ENCODE assay signal across 18 cellular contexts in the genomic region with DNA sequence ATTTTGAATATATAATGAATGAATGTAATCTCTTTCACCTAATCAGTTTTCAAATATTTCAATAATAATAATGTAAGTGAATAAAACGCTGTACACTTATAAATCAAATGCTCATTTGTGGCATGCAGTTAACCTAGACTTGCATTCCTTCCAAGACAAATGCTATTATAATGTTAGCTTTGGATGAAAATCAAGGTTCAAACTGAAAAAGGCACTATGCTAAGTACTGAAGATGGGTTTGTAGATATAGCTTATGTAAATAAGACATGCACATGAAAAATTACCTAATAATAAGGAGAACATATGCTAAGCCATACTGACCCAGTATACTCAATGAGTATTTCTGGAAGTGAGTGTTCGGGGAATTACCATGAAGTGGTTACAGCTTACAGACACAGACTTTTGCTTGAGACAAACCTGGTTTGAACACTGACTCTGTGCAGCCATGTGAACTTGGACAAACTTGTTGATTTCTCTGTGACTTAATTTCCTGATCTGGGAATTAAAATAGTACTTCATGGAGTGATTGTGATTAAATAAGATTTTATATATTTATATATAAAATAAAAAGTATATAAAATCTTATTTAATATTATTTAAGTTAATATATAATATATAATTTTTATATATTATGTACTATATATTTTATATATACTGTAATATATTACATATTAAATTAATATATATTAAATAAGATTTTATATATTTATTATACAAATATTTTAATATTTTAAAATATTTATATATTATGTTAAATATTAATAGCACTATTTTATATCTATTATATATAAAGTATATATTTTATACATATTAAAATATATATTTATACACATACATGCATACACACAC.
A peak's percentile ranks its signal among the peaks of the same experiment; 100 is the strongest.
DNase-seq lines count a peak whose midpoint lies in the region; ATAC-seq, FAIRE-seq and TF ChIP-seq lines count a peak whose summit lies in the region.
"Had no signal": no experiment of that assay in that cellular context is flagged by ENCODE, and none has a peak within 500 bp of the region (broad histone marks: within the 10 kb centered on the region; RNA-seq: fewer than 3 reads in every experiment).

No MANE protein-coding gene starts in this region.

- no peaks in the 10 kb centered on the region for H3K79me2 ChIP-seq in GM23338 (replicated peaks; ENCODE audit: insufficient read depth)

- H3K27me3 Mint-ChIP-seq in T-helper 17 cell (no peaks in the 10 kb centered on the region), GM23338 (ENCODE audit: insufficient read depth, low read depth, poor library complexity) (peaks cover 2% of the 10 kb centered on the region)
- H3K27me3 Mint-ChIP-seq in CD8-positive, alpha-beta memory T cell = no peaks in the 10 kb centered on the region
- H3K27me3 Mint-ChIP-seq: CD4-positive, CD25-positive, alpha-beta regulatory T cell had no signal

- no peak overlapping the region for H3K4me3 Mint-ChIP-seq in T-helper 17 cell
- H3K4me3 Mint-ChIP-seq in GM23338 = no peak overlapping the region
- no peak overlapping the region for H3K4me3 Mint-ChIP-seq in CD8-positive, alpha-beta memory T cell
- H3K4me3 Mint-ChIP-seq: CD4-positive, CD25-positive, alpha-beta regulatory T cell had no signal

- no peak overlapping the region for H2AFZ ChIP-seq in GM23338

- H3K9ac ChIP-seq in kidney (ENCODE audit: low read length in 2 of 2) = no peak overlapping the region

- no peaks in the 10 kb centered on the region for H3K9me3 ChIP-seq in kidney (ENCODE audit: control insufficient read depth in 1 of 2, low read length in 2 of 2)
- H3K9me3 ChIP-seq in T-helper 17 cell (ENCODE audit: control insufficient read depth, low read length, poor library complexity, severe bottlenecking) = no peaks in the 10 kb centered on the region
- no peaks in the 10 kb centered on the region for H3K9me3 ChIP-seq in CD8-positive, alpha-beta memory T cell (ENCODE audit: low read length)
- H3K9me3 ChIP-seq: Peyer's patch had no signal

- no peaks in the 10 kb centered on the region for H3F3A ChIP-seq in GM23338 (replicated peaks; ENCODE audit: low read depth)

- FAIRE-seq in TTC549 (lab: Jason Lieb, UNC) (peak; percentile 98), kidney (lab: Jason Lieb, UNC) (peak; percentile 97)

- POLR2A ChIA-PET in CD8-positive, alpha-beta memory T cell (lab: Charles Lee) = no interaction called here

- ATAC-seq in GM18502 (IDR thresholded peaks at IDR 0.05; ENCODE audit: poor library complexity, unreplicated experiment) (peak; percentile 52), HG02884 (IDR thresholded peaks at IDR 0.05; ENCODE audit: unreplicated experiment) (peak; percentile 48), T-helper 17 cell (no peak), GM23338 (no peak), GM21360 (IDR thresholded peaks at IDR 0.05; ENCODE audit: unreplicated experiment) (no peak)

- H3K27ac Mint-ChIP-seq in T-helper 17 cell (no peak overlapping the region), GM23338 (no peak overlapping the region)
- H3K27ac Mint-ChIP-seq in CD8-positive, alpha-beta memory T cell = no peak overlapping the region
- H3K27ac Mint-ChIP-seq: CD4-positive, CD25-positive, alpha-beta regulatory T cell had no signal

- H3K4me2 ChIP-seq in GM23338 = no peak overlapping the region

- DNase-seq in kidney (no peak), T-helper 17 cell (no peak), GM23338 (ENCODE audit: low spot score) (no peak)
- DNase-seq in CD8-positive, alpha-beta memory T cell = no peak
- DNase-seq: CD4-positive, CD25-positive, alpha-beta regulatory T cell; H7; KBM-7; NCI-H1436 treated with DMSO at 0.1 percent for 48 hours; NCI-H2081; NCI-H510A; NCI-H82; Peyer's patch; Right ventricle myocardium superior had no signal

- H3K9me2 ChIP-seq in GM23338 (ENCODE audit: insufficient read depth) = peaks cover 16% of the 10 kb centered on the region

- intact Hi-C loops in kidney (cut with DNase I) = no loop called here

- CTCF ChIA-PET in CD8-positive, alpha-beta memory T cell (lab: Charles Lee) = no interaction called here

- no peaks in the 10 kb centered on the region for H3K36me3 ChIP-seq in kidney (ENCODE audit: control insufficient read depth in 1 of 2, insufficient read depth in 2 of 2, low read length in 2 of 2)
- H3K36me3 ChIP-seq in GM23338 (ENCODE audit: insufficient read depth) = no peaks in the 10 kb centered on the region
- no peaks in the 10 kb centered on the region for H3K36me3 ChIP-seq in CD8-positive, alpha-beta memory T cell (ENCODE audit: insufficient read depth, low read length)
- H3K36me3 ChIP-seq: Peyer's patch had no signal

- H4K20me1 ChIP-seq in GM23338 (replicated peaks; ENCODE audit: insufficient read depth) = no peaks in the 10 kb centered on the region

- no peaks in the 10 kb centered on the region for H3K36me3 Mint-ChIP-seq in T-helper 17 cell (ENCODE audit: low read depth)
- no peaks in the 10 kb centered on the region for H3K36me3 Mint-ChIP-seq in GM23338 (ENCODE audit: low read depth)
- no peaks in the 10 kb centered on the region for H3K36me3 Mint-ChIP-seq in CD8-positive, alpha-beta memory T cell
- H3K36me3 Mint-ChIP-seq: CD4-positive, CD25-positive, alpha-beta regulatory T cell had no signal

- TF ChIP-seq CTCF in kidney (IDR thresholded peaks at IDR 0.05; ENCODE audit: borderline replicate concordance, extremely low read depth, insufficient read depth) = no peak
- TF ChIP-seq CTCF in GM23338 (conservative IDR thresholded peaks at IDR 0.05; ENCODE audit: low read depth in 2 of 2) = no peak

- H3K4me1 ChIP-seq in kidney (ENCODE audit: control insufficient read depth in 1 of 2, insufficient read depth in 1 of 2, low read depth in 1 of 2, low read length in 2 of 2) = no peaks in the 10 kb centered on the region
- no peaks in the 10 kb centered on the region for H3K4me1 ChIP-seq in GM23338 (ENCODE audit: insufficient read depth)
- no peaks in the 10 kb centered on the region for H3K4me1 ChIP-seq in CD8-positive, alpha-beta memory T cell (ENCODE audit: insufficient read depth, low read length)
- H3K4me1 ChIP-seq: Peyer's patch had no signal

- no peaks in the 10 kb centered on the region for H3K27me3 ChIP-seq in GM23338 (ENCODE audit: insufficient read depth)
- no peaks in the 10 kb centered on the region for H3K27me3 ChIP-seq in CD8-positive, alpha-beta memory T cell (ENCODE audit: insufficient read depth, low read length, poor library complexity, severe bottlenecking)
- H3K27me3 ChIP-seq: Peyer's patch had no signal

- H3K4me3 ChIP-seq in kidney (ENCODE audit: low read length in 2 of 2) (no peak overlapping the region), GM23338 (no peak overlapping the region)
- H3K4me3 ChIP-seq in CD8-positive, alpha-beta memory T cell (ENCODE audit: low read length) = no peak overlapping the region
- H3K4me3 ChIP-seq: Peyer's patch, SK-N-MC had no signal

- no peak overlapping the region for H3K27ac ChIP-seq in kidney (ENCODE audit: low read depth in 2 of 2, low read length in 2 of 2)
- no peak overlapping the region for H3K27ac ChIP-seq in GM23338 (ENCODE audit: low read depth)
- H3K27ac ChIP-seq in CD8-positive, alpha-beta memory T cell (ENCODE audit: low read depth, low read length) = no peak overlapping the region
- H3K27ac ChIP-seq: Peyer's patch, SK-N-MC had no signal

- H3K4me1 Mint-ChIP-seq in T-helper 17 cell (no peaks in the 10 kb centered on the region), GM23338 (0 out of 3 replicates have a peak, but pooled peaks cover 2% of the 10 kb centered on the region)
- H3K4me1 Mint-ChIP-seq in CD8-positive, alpha-beta memory T cell = no peaks in the 10 kb centered on the region
- H3K4me1 Mint-ChIP-seq: CD4-positive, CD25-positive, alpha-beta regulatory T cell had no signal

- H3K9me3 Mint-ChIP-seq in GM23338 = no peaks in the 10 kb centered on the region; the same call in 2 of the 3 replicates
- H3K9me3 Mint-ChIP-seq in CD8-positive, alpha-beta memory T cell = peaks cover 0 to 13% (median 8%) of the 10 kb centered on the region in 5 donors

TF ChIP-seq in GM23338, 12 proteins besides CTCF, POLR2A, EP300 and RAD21 (continues in another document):
- no peak for TF ChIP-seq NANOG (IDR thresholded peaks at IDR 0.05; ENCODE audit: borderline replicate concordance)
- TF ChIP-seq, protein P1, sequence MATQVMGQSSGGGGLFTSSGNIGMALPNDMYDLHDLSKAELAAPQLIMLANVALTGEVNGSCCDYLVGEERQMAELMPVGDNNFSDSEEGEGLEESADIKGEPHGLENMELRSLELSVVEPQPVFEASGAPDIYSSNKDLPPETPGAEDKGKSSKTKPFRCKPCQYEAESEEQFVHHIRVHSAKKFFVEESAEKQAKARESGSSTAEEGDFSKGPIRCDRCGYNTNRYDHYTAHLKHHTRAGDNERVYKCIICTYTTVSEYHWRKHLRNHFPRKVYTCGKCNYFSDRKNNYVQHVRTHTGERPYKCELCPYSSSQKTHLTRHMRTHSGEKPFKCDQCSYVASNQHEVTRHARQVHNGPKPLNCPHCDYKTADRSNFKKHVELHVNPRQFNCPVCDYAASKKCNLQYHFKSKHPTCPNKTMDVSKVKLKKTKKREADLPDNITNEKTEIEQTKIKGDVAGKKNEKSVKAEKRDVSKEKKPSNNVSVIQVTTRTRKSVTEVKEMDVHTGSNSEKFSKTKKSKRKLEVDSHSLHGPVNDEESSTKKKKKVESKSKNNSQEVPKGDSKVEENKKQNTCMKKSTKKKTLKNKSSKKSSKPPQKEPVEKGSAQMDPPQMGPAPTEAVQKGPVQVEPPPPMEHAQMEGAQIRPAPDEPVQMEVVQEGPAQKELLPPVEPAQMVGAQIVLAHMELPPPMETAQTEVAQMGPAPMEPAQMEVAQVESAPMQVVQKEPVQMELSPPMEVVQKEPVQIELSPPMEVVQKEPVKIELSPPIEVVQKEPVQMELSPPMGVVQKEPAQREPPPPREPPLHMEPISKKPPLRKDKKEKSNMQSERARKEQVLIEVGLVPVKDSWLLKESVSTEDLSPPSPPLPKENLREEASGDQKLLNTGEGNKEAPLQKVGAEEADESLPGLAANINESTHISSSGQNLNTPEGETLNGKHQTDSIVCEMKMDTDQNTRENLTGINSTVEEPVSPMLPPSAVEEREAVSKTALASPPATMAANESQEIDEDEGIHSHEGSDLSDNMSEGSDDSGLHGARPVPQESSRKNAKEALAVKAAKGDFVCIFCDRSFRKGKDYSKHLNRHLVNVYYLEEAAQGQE (IDR thresholded peaks at IDR 0.05; ENCODE audit: unreplicated experiment) = no peak
- TF ChIP-seq JUNB (IDR thresholded peaks at IDR 0.05; ENCODE audit: unreplicated experiment) = no peak

Comparison
In these comparisons a context has a peak if more than half of its experiments do, and no peak if none do; other contexts are left out.
1. ATAC-seq: peak in GM18502 (single experiment) and HG02884 (single experiment); none in T-helper 17 cell (single experiment), GM23338 (single experiment) and GM21360 (single experiment).